7 cellular contexts compared by ENCODE assay signal in the genomic region with DNA sequence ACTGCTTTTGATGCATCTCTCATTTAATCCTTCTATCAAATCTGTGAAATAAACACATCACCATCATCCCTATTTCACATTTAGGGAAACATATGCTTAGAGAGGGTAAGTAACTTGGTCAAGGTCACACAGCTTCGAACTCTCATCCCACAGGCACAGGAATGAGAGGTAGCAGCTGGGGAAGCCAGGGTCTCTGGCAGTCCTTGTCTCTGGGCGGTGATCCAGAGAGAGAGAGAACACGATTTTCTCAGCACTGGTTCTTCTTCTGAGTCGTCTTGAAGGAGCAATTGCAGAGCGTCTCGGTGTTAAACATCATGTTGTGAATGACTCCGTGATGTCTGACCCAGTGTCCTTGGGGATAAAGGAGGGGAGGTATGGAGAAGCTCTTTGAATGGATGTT. TPM values are rescaled to one million over a fixed set of nuclear protein-coding genes. Genes with fewer than 3 reads are reported as not detected.
"Had no signal": no experiment of that assay in that cellular context is flagged by ENCODE, and none has a peak within 500 bp of the region (broad histone marks: within the 10 kb centered on the region; RNA-seq: fewer than 3 reads in every experiment).

No MANE protein-coding gene starts in this region.

RNA-seq across cellular contexts. Expression of gene FAM90A1, which starts 36.8 kb away (rescaled TPM):
- total RNA-seq: hepatocyte, left lobe of liver, left ventricle myocardium superior, liver, mammary epithelial cell, mononuclear cell, myocyte had no signal
- polyA plus RNA-seq: hepatocyte, liver, mammary epithelial cell had no signal
